28 cellular contexts compared by ENCODE assay signal in the genomic region with DNA sequence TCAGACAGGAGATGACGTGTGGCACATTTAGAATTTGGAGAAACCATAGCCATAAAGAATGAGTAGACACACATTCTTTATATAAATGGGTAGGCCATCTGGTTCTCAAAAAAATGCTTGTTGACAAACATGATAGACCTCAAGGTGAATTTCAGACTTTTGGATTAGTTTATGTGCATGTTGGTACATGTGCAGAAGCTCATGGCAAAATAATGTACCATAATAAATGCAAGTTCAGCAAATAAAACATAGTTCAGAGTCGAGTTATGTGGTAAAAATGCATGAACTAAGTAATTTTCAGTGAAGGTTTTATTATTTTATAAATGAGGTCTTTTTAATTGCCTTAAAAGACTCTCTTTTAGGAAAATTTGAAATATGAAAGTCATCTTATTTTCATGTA. TPM values are rescaled to one million over a fixed set of nuclear protein-coding genes. Genes with fewer than 3 reads are reported as not detected.
DNase-seq lines count a peak whose midpoint lies in the region; ATAC-seq, FAIRE-seq and TF ChIP-seq lines count a peak whose summit lies in the region.
"Had no signal": no experiment of that assay in that cellular context is flagged by ENCODE, and none has a peak within 500 bp of the region (broad histone marks: within the 10 kb centered on the region; RNA-seq: fewer than 3 reads in every experiment).

No MANE protein-coding gene starts in this region.

- no peak for DNase-seq in activated naive CD8-positive, alpha-beta T cell treated with anti-CD3 and anti-CD28 coated beads, Interleukin-2, amount 10 ng/mL, durations not matched to agents 7 days and 5 days
- no peak for DNase-seq in activated naive CD8-positive, alpha-beta T cell treated with anti-CD3 and anti-CD28 coated beads for 36 hours
- DNase-seq in fibroblast of the aortic adventitia (ENCODE audit: low read depth) (peak; percentile 44), vagina (ENCODE audit: extremely low spot score in 2 of 2) (no peak), GM12891 (ENCODE audit: insufficient read length, low spot score) (no peak), AG08396 (ENCODE audit: low spot score) (no peak), G401 (ENCODE audit: low spot score) (no peak)
- DNase-seq: 8988T; activated naive CD4-positive, alpha-beta T cell treated with anti-CD3 and anti-CD28 coated beads, Interleukin-2, amount 10 ng/mL, durations not matched to agents 7 days and 5 days; activated T-cell treated with anti-CD3 and anti-CD28 coated beads, Interleukin-2, amount 50 U/mL, for 4 hours; cerebellar nuclear complex; EL; glutamatergic neuron; NCI-H1930; NCI-H226; Peyer's patch; stimulated activated CD4-positive, alpha-beta T cell treated with anti-CD3 and anti-CD28 coated beads, Interleukin-2, amount 100 ng/mL, for 48 hours; T-helper 9 cell; transverse colon had no signal

- H3K27ac ChIP-seq in SU-DHL-6 (ENCODE audit: low read depth, low read length) (no peak overlapping the region), vagina (peak overlapping the region; percentile 51)
- H3K27ac ChIP-seq: esophagus muscularis mucosa, HL-60, neural progenitor cell, Peyer's patch, transverse colon had no signal

- H3K4me1 Mint-ChIP-seq in activated naive CD8-positive, alpha-beta T cell treated with anti-CD3 and anti-CD28 coated beads, Interleukin-2, amount 10 ng/mL, durations not matched to agents 7 days and 5 days, result peaks cover 27% of the 10 kb centered on the region
- H3K4me1 Mint-ChIP-seq in activated naive CD8-positive, alpha-beta T cell treated with anti-CD3 and anti-CD28 coated beads for 36 hours, result peaks cover 65% of the 10 kb centered on the region

- H3K4me1 ChIP-seq in vagina, result peaks cover 20% of the 10 kb centered on the region
- H3K4me1 ChIP-seq: Peyer's patch had no signal

- no peak for FAIRE-seq in GM12891 (lab: Jason Lieb, UNC)
- FAIRE-seq: astrocyte had no signal

- POLR2A ChIA-PET in activated naive CD8-positive, alpha-beta T cell treated with anti-CD3 and anti-CD28 coated beads, Interleukin-2, amount 10 ng/mL, durations not matched to agents 7 days and 5 days (lab: Charles Lee), result no interaction called here

- no peak for TF ChIP-seq CTCF in SU-DHL-6 (IDR thresholded peaks at IDR 0.05; ENCODE audit: insufficient read depth, low read length, poor library complexity, severe bottlenecking)
- TF ChIP-seq CTCF in fibroblast of the aortic adventitia (IDR thresholded peaks at IDR 0.05; ENCODE audit: insufficient read depth, low read length), result no peak
- TF ChIP-seq CTCF in vagina (IDR thresholded peaks at IDR 0.05), result no peak

- peaks cover 45% of the 10 kb centered on the region for H3K79me2 ChIP-seq in SU-DHL-6 (ENCODE audit: insufficient read depth, low read length)

- no peaks in the 10 kb centered on the region; the same call in 1 of the 2 replicates for H4K20me1 ChIP-seq in SU-DHL-6 (ENCODE audit: low read depth, low read length)

- peaks cover 2% of the 10 kb centered on the region for H3K36me3 Mint-ChIP-seq in activated naive CD8-positive, alpha-beta T cell treated with anti-CD3 and anti-CD28 coated beads, Interleukin-2, amount 10 ng/mL, durations not matched to agents 7 days and 5 days
- peaks cover 4% of the 10 kb centered on the region for H3K36me3 Mint-ChIP-seq in activated naive CD8-positive, alpha-beta T cell treated with anti-CD3 and anti-CD28 coated beads for 36 hours
- H3K36me3 Mint-ChIP-seq: neural progenitor cell had no signal

- no peaks in the 10 kb centered on the region for H3K36me3 ChIP-seq in SU-DHL-6 (ENCODE audit: low read length)
- H3K36me3 ChIP-seq in vagina, result no peaks in the 10 kb centered on the region
- H3K36me3 ChIP-seq: esophagus muscularis mucosa, neural progenitor cell, Peyer's patch, transverse colon had no signal

- in situ Hi-C loops in G401 (cut with HindIII; ENCODE audit: low sequenced_read_pairs), result no loop called here

- H3K27ac Mint-ChIP-seq in activated naive CD8-positive, alpha-beta T cell treated with anti-CD3 and anti-CD28 coated beads, Interleukin-2, amount 10 ng/mL, durations not matched to agents 7 days and 5 days, result no peak overlapping the region
- H3K27ac Mint-ChIP-seq in activated naive CD8-positive, alpha-beta T cell treated with anti-CD3 and anti-CD28 coated beads for 36 hours, result no peak overlapping the region
- H3K27ac Mint-ChIP-seq: activated naive CD4-positive, alpha-beta T cell treated with anti-CD3 and anti-CD28 coated beads, Interleukin-2, amount 10 ng/mL, durations not matched to agents 7 days and 5 days; IgD-negative memory B cell; neural progenitor cell had no signal

- H2AFZ ChIP-seq in SU-DHL-6 (ENCODE audit: low read depth, low read length, severe bottlenecking), result no peak overlapping the region
- H2AFZ ChIP-seq: neural progenitor cell had no signal

- H3K4me3 ChIP-seq in SU-DHL-6 (ENCODE audit: insufficient read depth, low read length, poor library complexity, severe bottlenecking), result no peak overlapping the region
- peak overlapping the region; percentile 52 for H3K4me3 ChIP-seq in fibroblast of the aortic adventitia (ENCODE audit: low read depth, low read length)
- peak overlapping the region in 1 of 2 donors; percentile 24 for H3K4me3 ChIP-seq in vagina
- H3K4me3 ChIP-seq: neural progenitor cell, Peyer's patch, smooth muscle cell, transverse colon had no signal

- H3K4me3 Mint-ChIP-seq in activated naive CD8-positive, alpha-beta T cell treated with anti-CD3 and anti-CD28 coated beads, Interleukin-2, amount 10 ng/mL, durations not matched to agents 7 days and 5 days, result peak overlapping the region; percentile 58
- H3K4me3 Mint-ChIP-seq in activated naive CD8-positive, alpha-beta T cell treated with anti-CD3 and anti-CD28 coated beads for 36 hours, result no peak overlapping the region
- H3K4me3 Mint-ChIP-seq: IgD-negative memory B cell, neural progenitor cell had no signal

- TF ChIP-seq POLR2A in vagina (IDR thresholded peaks at IDR 0.05) (no peak), GM12891 (IDR thresholded peaks at IDR 0.05; ENCODE audit: low read depth, low read length) (no peak)

- H3K9me3 ChIP-seq in SU-DHL-6 (ENCODE audit: insufficient read depth, low read length) (no peaks in the 10 kb centered on the region), vagina (no peaks in the 10 kb centered on the region)
- H3K9me3 ChIP-seq: esophagus muscularis mucosa, Peyer's patch, transverse colon had no signal

- H3F3A ChIP-seq in SU-DHL-6 (ENCODE audit: insufficient read depth), result no peaks in the 10 kb centered on the region

- H3K9me3 Mint-ChIP-seq in activated naive CD8-positive, alpha-beta T cell treated with anti-CD3 and anti-CD28 coated beads, Interleukin-2, amount 10 ng/mL, durations not matched to agents 7 days and 5 days, result no peaks in the 10 kb centered on the region
- no peaks in the 10 kb centered on the region for H3K9me3 Mint-ChIP-seq in activated naive CD8-positive, alpha-beta T cell treated with anti-CD3 and anti-CD28 coated beads for 36 hours
- H3K9me3 Mint-ChIP-seq: activated naive CD4-positive, alpha-beta T cell treated with anti-CD3 and anti-CD28 coated beads, Interleukin-2, amount 10 ng/mL, durations not matched to agents 7 days and 5 days; activated T-cell treated with anti-CD3 and anti-CD28 coated beads, Interleukin-2, amount 50 U/mL, for 4 hours; IgD-negative memory B cell; neural progenitor cell; stimulated activated naive CD8-positive, alpha-beta T cell treated with anti-CD3 and anti-CD28 coated beads, Interleukin-15, Interleukin-2, amounts not matched to agents 100 ng/mL and 50 ng/mL, for 24 hours had no signal

- no peaks in the 10 kb centered on the region for H3K9me2 ChIP-seq in SU-DHL-6 (replicated peaks; ENCODE audit: insufficient read depth, low read length)

- ATAC-seq in activated naive CD8-positive, alpha-beta T cell treated with anti-CD3 and anti-CD28 coated beads, Interleukin-2, amount 10 ng/mL, durations not matched to agents 7 days and 5 days (ENCODE audit: low read depth), result no peak
- ATAC-seq: activated T-cell treated with anti-CD3 and anti-CD28 coated beads, Interleukin-2, amount 50 U/mL, for 4 hours; left lobe of liver had no signal

- intact Hi-C loops in vagina (cut with DNase I), result loop anchor here (2.0 to 10.0 kb wide), 2 partner anchors 311 to 427 kb away; no protein-coding TSS in a partner anchor

- no peaks in the 10 kb centered on the region for H3K27me3 Mint-ChIP-seq in activated naive CD8-positive, alpha-beta T cell treated with anti-CD3 and anti-CD28 coated beads, Interleukin-2, amount 10 ng/mL, durations not matched to agents 7 days and 5 days
- H3K27me3 Mint-ChIP-seq in activated naive CD8-positive, alpha-beta T cell treated with anti-CD3 and anti-CD28 coated beads for 36 hours, result no peaks in the 10 kb centered on the region
- H3K27me3 Mint-ChIP-seq: activated naive CD4-positive, alpha-beta T cell treated with anti-CD3 and anti-CD28 coated beads, Interleukin-2, amount 10 ng/mL, durations not matched to agents 7 days and 5 days; IgD-negative memory B cell; stimulated activated naive CD8-positive, alpha-beta T cell treated with anti-CD3 and anti-CD28 coated beads, Interleukin-15, Interleukin-2, amounts not matched to agents 100 ng/mL and 50 ng/mL, for 24 hours had no signal

- no peak overlapping the region for H3K9ac ChIP-seq in SU-DHL-6 (ENCODE audit: low read length)
- H3K9ac ChIP-seq: neural progenitor cell had no signal

- no peaks in the 10 kb centered on the region for H3K27me3 ChIP-seq in SU-DHL-6 (ENCODE audit: low read length)
- no peaks in the 10 kb centered on the region for H3K27me3 ChIP-seq in vagina
- H3K27me3 ChIP-seq: esophagus muscularis mucosa, neural progenitor cell, Peyer's patch, transverse colon had no signal

- peak overlapping the region; percentile 4 for H3K4me2 ChIP-seq in SU-DHL-6 (ENCODE audit: low read depth, low read length, poor library complexity, severe bottlenecking)
- H3K4me2 ChIP-seq: neural progenitor cell, smooth muscle cell had no signal

TF ChIP-seq in GM12891, 5 proteins besides CTCF, POLR2A, EP300 and RAD21 (continues in another document):
- TF ChIP-seq SPI1 (IDR thresholded peaks at IDR 0.05; ENCODE audit: low read depth, low read length) (no peak), TAF1 (IDR thresholded peaks at IDR 0.05; ENCODE audit: low read depth, low read length) (no peak), POU2F2 (IDR thresholded peaks at IDR 0.05; ENCODE audit: low read depth, low read length) (no peak)

RNA-seq across cellular contexts. Expression of a gene that starts 24.6 kb away (rescaled TPM):
- total RNA-seq in activated naive CD8-positive, alpha-beta T cell treated with anti-CD3 and anti-CD28 coated beads, Interleukin-2, amount 10 ng/mL, durations not matched to agents 7 days and 5 days, result 10 to 100 TPM; 22.1 to 22.7 TPM
- 10 to 100 TPM; 22.4 to 23.9 TPM for total RNA-seq in activated naive CD8-positive, alpha-beta T cell treated with anti-CD3 and anti-CD28 coated beads for 36 hours
- total RNA-seq in fibroblast of the aortic adventitia (ENCODE audit: low replicate concordance) (2.9 and 8.1 TPM in 2 replicates), vagina (24.6 TPM)
- polyA plus RNA-seq in GM12891 (2012; ENCODE audit: low read depth, missing spikeins), result 13.7 TPM
- 14.6 and 25.1 TPM in 2 replicates for total RNA-seq in G401 (2014; rRNA removed; shearing (Covaris generic))

RNA-seq across cellular contexts. Expression of a gene that starts 54.3 kb away (rescaled TPM):
- total RNA-seq in activated naive CD8-positive, alpha-beta T cell treated with anti-CD3 and anti-CD28 coated beads, Interleukin-2, amount 10 ng/mL, durations not matched to agents 7 days and 5 days, result 10 to 100 TPM; 37.0 to 37.2 TPM
- 100 to 1,000 TPM; 120 to 122 TPM for total RNA-seq in activated naive CD8-positive, alpha-beta T cell treated with anti-CD3 and anti-CD28 coated beads for 36 hours
- 47.8 and 50.6 TPM in 2 replicates for total RNA-seq in fibroblast of the aortic adventitia (ENCODE audit: low replicate concordance)
- total RNA-seq in vagina, result 26.0 TPM
- 72.8 TPM for polyA plus RNA-seq in GM12891 (2012; ENCODE audit: low read depth, missing spikeins)
- total RNA-seq in G401 (2014; rRNA removed; shearing (Covaris generic)), result 160 and 177 TPM in 2 replicates
